1 cellular context compared by ENCODE assay signal in the genomic region with DNA sequence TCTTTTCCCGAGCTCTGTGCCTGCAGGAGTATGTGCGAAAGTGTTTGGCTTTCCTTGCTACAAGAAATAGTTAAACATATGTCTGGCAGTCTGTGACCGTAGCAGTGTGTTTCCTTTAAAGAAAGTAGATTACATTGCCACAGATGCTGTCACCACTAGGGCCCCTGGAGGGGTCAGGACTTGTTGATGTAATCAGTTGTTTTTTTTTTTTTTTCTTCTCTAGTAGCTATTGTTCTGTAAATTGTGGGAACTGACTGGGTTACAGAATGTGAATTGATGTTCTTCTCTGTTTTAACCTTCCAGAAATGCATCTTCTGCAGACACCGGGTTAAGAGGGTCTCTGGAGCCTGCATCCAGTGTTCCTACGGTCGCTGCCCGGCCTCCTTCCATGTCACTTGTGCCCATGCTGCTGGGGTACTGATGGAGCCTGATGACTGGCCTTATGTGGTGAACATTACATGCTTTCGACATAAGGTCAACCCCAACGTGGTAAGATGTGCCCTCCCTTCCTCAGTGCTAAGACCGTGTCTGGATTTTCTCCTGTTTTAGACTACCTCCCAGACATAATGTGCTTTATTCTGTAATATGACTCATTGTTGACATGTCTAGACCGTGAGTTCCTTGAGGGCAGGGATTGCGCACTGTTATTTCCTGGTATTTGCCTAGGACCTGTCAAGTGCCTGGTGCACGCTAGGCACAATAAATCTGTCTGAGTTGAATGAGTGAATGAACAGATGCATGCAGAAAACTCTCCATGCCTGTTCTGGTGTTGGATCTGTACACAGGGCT.
A peak's percentile ranks its signal among the peaks of the same experiment; 100 is the strongest.
TF ChIP-seq lines count a peak whose summit lies in the region.

No MANE protein-coding gene starts in this region.

TF ChIP-seq in H1, 55 proteins besides CTCF, POLR2A, EP300 and RAD21:
- TF ChIP-seq, protein P1, sequence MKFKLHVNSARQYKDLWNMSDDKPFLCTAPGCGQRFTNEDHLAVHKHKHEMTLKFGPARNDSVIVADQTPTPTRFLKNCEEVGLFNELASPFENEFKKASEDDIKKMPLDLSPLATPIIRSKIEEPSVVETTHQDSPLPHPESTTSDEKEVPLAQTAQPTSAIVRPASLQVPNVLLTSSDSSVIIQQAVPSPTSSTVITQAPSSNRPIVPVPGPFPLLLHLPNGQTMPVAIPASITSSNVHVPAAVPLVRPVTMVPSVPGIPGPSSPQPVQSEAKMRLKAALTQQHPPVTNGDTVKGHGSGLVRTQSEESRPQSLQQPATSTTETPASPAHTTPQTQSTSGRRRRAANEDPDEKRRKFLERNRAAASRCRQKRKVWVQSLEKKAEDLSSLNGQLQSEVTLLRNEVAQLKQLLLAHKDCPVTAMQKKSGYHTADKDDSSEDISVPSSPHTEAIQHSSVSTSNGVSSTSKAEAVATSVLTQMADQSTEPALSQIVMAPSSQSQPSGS (IDR thresholded peaks at IDR 0.05; ENCODE audit: low read length), result 0 out of 2 replicates have a peak, but pooled peaks have one; percentile 68
- TF ChIP-seq SIN3A (conservative IDR thresholded peaks at IDR 0.05 in 1 of 2, IDR thresholded peaks at IDR 0.05 in 1 of 2; ENCODE audit: low read depth in 1 of 2, low read length in 2 of 2), result no peak
